2 cellular contexts compared by ENCODE assay signal in genomic region chr17:44757918-44758413, GRCh38.
A peak's percentile ranks its signal among the peaks of the same experiment; 100 is the strongest.
TF ChIP-seq lines count a peak whose summit lies in the region.

No MANE protein-coding gene starts in this region.

TF ChIP-seq in HEK293, 187 proteins besides CTCF, POLR2A, EP300 and RAD21:
- TF ChIP-seq GLIS1 (tag by site-specific recombination; IDR thresholded peaks at IDR 0.05) (no peak), ZNF48 (tag by site-specific recombination; IDR thresholded peaks at IDR 0.05) (no peak), ZSCAN5A (tag by site-specific recombination; IDR thresholded peaks at IDR 0.05) (no peak), GLIS2 (tag by site-specific recombination; IDR thresholded peaks at IDR 0.05) (peak; percentile 52; the same call in 1 of the 2 replicates)

TF ChIP-seq in H1, 55 proteins besides CTCF, POLR2A, EP300 and RAD21:
- TF ChIP-seq NANOG (IDR thresholded peaks at IDR 0.05; ENCODE audit: insufficient read depth, low read depth, low read length, poor library complexity, severe bottlenecking), result no peak
- no peak for TF ChIP-seq SAP30 (IDR thresholded peaks at IDR 0.05; ENCODE audit: insufficient read depth, insufficient replicate concordance, low read length)
- no peak for TF ChIP-seq ATF3 (IDR thresholded peaks at IDR 0.05; ENCODE audit: insufficient read depth, low read depth, low read length)
- TF ChIP-seq HDAC6 (IDR thresholded peaks at IDR 0.05; ENCODE audit: low read depth, low read length), result no peak
- TF ChIP-seq KDM1A (IDR thresholded peaks at IDR 0.05; ENCODE audit: borderline replicate concordance, low read length), result no peak
- no peak for TF ChIP-seq RFX5 (IDR thresholded peaks at IDR 0.05; ENCODE audit: borderline replicate concordance, low read depth, low read length)
TF ChIP-seq in H1: peak in this region for 0.
